24 cellular contexts compared by ENCODE assay signal in the genomic region with DNA sequence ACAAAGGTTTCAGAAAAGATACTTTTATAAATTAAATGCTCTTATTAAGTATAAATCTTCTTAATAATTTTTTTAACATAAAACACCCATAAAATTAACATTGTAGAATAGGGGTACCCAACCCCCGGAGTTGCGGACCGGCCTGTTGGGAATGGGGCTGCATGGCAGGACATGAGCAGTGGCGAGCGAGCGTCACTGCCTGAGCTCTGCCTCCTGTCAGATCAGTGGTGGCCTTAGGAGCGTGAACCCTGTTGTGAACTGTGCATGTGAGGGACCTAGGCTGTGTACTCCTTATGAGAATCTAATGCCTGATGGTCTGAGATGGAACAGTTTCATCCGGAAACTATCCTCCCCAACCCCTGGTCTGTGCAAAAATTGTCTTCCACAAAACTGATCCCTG.
"Had no signal": no experiment of that assay in that cellular context is flagged by ENCODE, and none has a peak within 500 bp of the region (broad histone marks: within the 10 kb centered on the region; RNA-seq: fewer than 3 reads in every experiment).

No MANE protein-coding gene starts in this region.

- H3K4me2 ChIP-seq: PC-9 had no signal

- H3K27me3 Mint-ChIP-seq: activated CD4-positive, alpha-beta T cell treated with anti-CD3 and anti-CD28 coated beads for 36 hours; activated CD8-positive, alpha-beta T cell treated with anti-CD3 and anti-CD28 coated beads for 36 hours; activated naive CD8-positive, alpha-beta T cell treated with anti-CD3 and anti-CD28 coated beads, Interleukin-2, amount 10 ng/mL, durations not matched to agents 7 days and 5 days; T-cell had no signal

- H3K4me3 ChIP-seq: adrenal gland, PC-9 had no signal

- H3K27ac Mint-ChIP-seq: activated CD4-positive, alpha-beta T cell treated with anti-CD3 and anti-CD28 coated beads for 36 hours; activated CD8-positive, alpha-beta T cell treated with anti-CD3 and anti-CD28 coated beads for 36 hours; activated naive CD8-positive, alpha-beta T cell treated with anti-CD3 and anti-CD28 coated beads, Interleukin-2, amount 10 ng/mL, durations not matched to agents 7 days and 5 days; T-cell had no signal

- H3K36me3 ChIP-seq: adrenal gland had no signal

- H3K9me3 ChIP-seq: adrenal gland had no signal

- H2AFZ ChIP-seq: PC-9 had no signal

- DNase-seq: activated CD4-positive, alpha-beta T cell treated with anti-CD3 and anti-CD28 coated beads for 36 hours; activated CD8-positive, alpha-beta memory T cell treated with anti-CD3 and anti-CD28 coated beads, Interleukin-2, amount 50 U/mL, for 4 hours; activated CD8-positive, alpha-beta T cell treated with anti-CD3 and anti-CD28 coated beads for 36 hours; activated naive CD4-positive, alpha-beta T cell treated with anti-CD3 and anti-CD28 coated beads, Interleukin-2, amount 50 U/mL, for 16 hours; activated naive CD8-positive, alpha-beta T cell treated with anti-CD3 and anti-CD28 coated beads, Interleukin-2, amount 10 ng/mL, durations not matched to agents 7 days and 5 days; activated T-cell treated with anti-CD3 and anti-CD28 coated beads, Interleukin-2, amount 50 U/mL, for 1 hour; adrenal gland; anterior cingulate cortex; cerebellar nuclear complex; Karpas-422; MM.1S; NCI-H1105; NCI-H1436; NCI-H1694 treated with DMSO at 0.1 percent for 48 hours; NCI-H2029 treated with DMSO at 0.1 percent for 48 hours; NCI-H345; NCI-H510A treated with DMSO at 0.1 percent for 48 hours; NCI-H69; PC-9; SIG-M5; T-cell; T-helper 2 cell; T1000 had no signal

- H3K27ac ChIP-seq: adrenal gland, PC-9, VCaP had no signal

- H3K4me3 Mint-ChIP-seq: activated CD4-positive, alpha-beta T cell treated with anti-CD3 and anti-CD28 coated beads for 36 hours; activated CD8-positive, alpha-beta T cell treated with anti-CD3 and anti-CD28 coated beads for 36 hours; activated naive CD8-positive, alpha-beta T cell treated with anti-CD3 and anti-CD28 coated beads, Interleukin-2, amount 10 ng/mL, durations not matched to agents 7 days and 5 days; T-cell had no signal

- H3K27me3 ChIP-seq: adrenal gland had no signal

- H3K9me3 Mint-ChIP-seq: activated naive CD8-positive, alpha-beta T cell treated with anti-CD3 and anti-CD28 coated beads, Interleukin-2, amount 10 ng/mL, durations not matched to agents 7 days and 5 days had no signal
